Comparison of ENCODE assay signal across 10 cellular contexts in the genomic region with DNA sequence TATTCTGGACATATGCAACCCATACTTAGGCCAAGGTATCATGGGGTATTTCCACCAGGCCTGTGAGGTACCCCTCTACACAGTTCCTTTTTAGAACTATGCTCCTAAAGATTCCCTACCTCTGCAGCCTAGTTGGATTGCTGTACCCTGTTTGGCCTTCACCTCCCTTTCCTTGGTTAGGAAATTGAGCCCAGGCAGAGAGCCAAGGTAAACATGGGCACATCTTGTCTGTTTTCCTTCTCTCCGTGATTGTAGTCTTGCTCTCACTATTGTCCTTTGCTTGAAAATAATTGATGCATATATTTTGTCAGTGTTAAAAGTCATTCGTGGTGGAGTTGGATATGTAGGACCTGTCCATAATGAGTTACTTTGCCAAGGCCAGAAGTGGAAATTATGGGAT. TPM values are rescaled to one million over a fixed set of nuclear protein-coding genes. Genes with fewer than 3 reads are reported as not detected.
DNase-seq lines count a peak whose midpoint lies in the region; ATAC-seq lines count a peak whose summit lies in the region.
"Had no signal": no experiment of that assay in that cellular context is flagged by ENCODE, and none has a peak within 500 bp of the region (broad histone marks: within the 10 kb centered on the region; RNA-seq: fewer than 3 reads in every experiment).

No MANE protein-coding gene starts in this region.

- no peaks in the 10 kb centered on the region for H3K4me1 ChIP-seq in mesenchymal stem cell (ENCODE audit: control insufficient read depth, insufficient read depth, low read depth, low read length)

- no peak overlapping the region for H2BK15ac ChIP-seq in mesenchymal stem cell (ENCODE audit: low read depth, poor library complexity, severe bottlenecking)

- peak overlapping the region; percentile 10 for H3K4me2 ChIP-seq in mesenchymal stem cell (ENCODE audit: low read length, poor library complexity, severe bottlenecking)

- H3K9ac ChIP-seq in mesenchymal stem cell (ENCODE audit: low read length): no peak overlapping the region

- no peak overlapping the region for H4K91ac ChIP-seq in mesenchymal stem cell (ENCODE audit: low read length)

- no peaks in the 10 kb centered on the region for H3K27me3 ChIP-seq in mesenchymal stem cell (ENCODE audit: control insufficient read depth in 1 of 2, insufficient read depth in 1 of 2, low read length in 2 of 2)
- no peaks in the 10 kb centered on the region for H3K27me3 ChIP-seq in H7 (ENCODE audit: control insufficient read depth, insufficient read depth, low read length)

- no peak overlapping the region for H4K8ac ChIP-seq in mesenchymal stem cell (ENCODE audit: low read length)

- no peak overlapping the region for H3K4me3 ChIP-seq in mesenchymal stem cell (ENCODE audit: insufficient read depth in 1 of 2, low read depth in 1 of 2, low read length in 2 of 2)
- H3K4me3 ChIP-seq in H7 (ENCODE audit: insufficient read depth, low read depth, low read length): no peak overlapping the region

- no peak for ATAC-seq in HG02798 (IDR thresholded peaks at IDR 0.05; ENCODE audit: poor library complexity, unreplicated experiment)

- no peak overlapping the region for H3K4ac ChIP-seq in mesenchymal stem cell (ENCODE audit: low read depth in 1 of 2, low read length in 2 of 2)

- peaks cover 7% of the 10 kb centered on the region for H3K79me1 ChIP-seq in mesenchymal stem cell (replicated peaks; ENCODE audit: low read length, poor library complexity, severe bottlenecking)

- peak; percentile 68 for DNase-seq in EH (ENCODE audit: low read depth)
- DNase-seq in NCI-H2029 (lab: John Stamatoyannopoulos, UW): peak; percentile 43
- DNase-seq in brain pericyte (ENCODE audit: low read depth, low spot score): peak; percentile 47
- DNase-seq in mesenchymal stem cell: peak; percentile 28
- DNase-seq in H7: no peak
- no peak for DNase-seq in iPS-NIHi11 (ENCODE audit: low spot score)
- no peak for DNase-seq in mesenteric fat pad (ENCODE audit: low spot score)
- DNase-seq: activated gamma-delta T cell, DND-41 had no signal

- no peak overlapping the region for H2AFZ ChIP-seq in mesenchymal stem cell (ENCODE audit: low read depth, low read length)

- H2BK5ac ChIP-seq in mesenchymal stem cell (ENCODE audit: low read depth, low read length, poor library complexity, severe bottlenecking): no peak overlapping the region

- no peak overlapping the region for H2BK120ac ChIP-seq in mesenchymal stem cell (ENCODE audit: low read depth, low read length)

- no peak overlapping the region for H3K27ac ChIP-seq in mesenchymal stem cell (ENCODE audit: low read length, poor library complexity, severe bottlenecking)

- no peak overlapping the region for H2AK5ac ChIP-seq in mesenchymal stem cell (ENCODE audit: low read length, severe bottlenecking)

- no peak overlapping the region for H3K18ac ChIP-seq in mesenchymal stem cell (ENCODE audit: low read depth in 1 of 2, low read length in 2 of 2)

- H3K9me3 ChIP-seq in mesenchymal stem cell (ENCODE audit: control insufficient read depth, low read length): no peaks in the 10 kb centered on the region

- H3K36me3 ChIP-seq in mesenchymal stem cell (ENCODE audit: control insufficient read depth in 1 of 2, insufficient read depth in 2 of 2, low read depth in 1 of 2, low read length in 2 of 2): peaks cover 16 to 70% of the 10 kb centered on the region in 2 experiments
- H3K36me3 ChIP-seq in H7 (replicated peaks; ENCODE audit: control insufficient read depth, insufficient read depth, low read length): peaks cover 5% of the 10 kb centered on the region; the same call in 1 of the 2 replicates

- H3K23ac ChIP-seq in mesenchymal stem cell (ENCODE audit: low read length in 2 of 2): no peak overlapping the region

- 83% methylated on average over 2 of the region's 2 CpGs for WGBS in mesenchymal stem cell

- no peak overlapping the region for H3K14ac ChIP-seq in mesenchymal stem cell (ENCODE audit: low read length in 2 of 2)

- no peak overlapping the region for H2BK12ac ChIP-seq in mesenchymal stem cell (ENCODE audit: low read length in 2 of 2)

RNA-seq across cellular contexts. Expression of gene BDP1, which starts 26.7 kb away (rescaled TPM):
- 11.0 TPM for polyA plus RNA-seq in mesenchymal stem cell (2013, experiment 1 of 2)
- 10.4 TPM for polyA plus RNA-seq in mesenchymal stem cell (2013, experiment 2 of 2)
- 10.7 and 19.4 TPM in 2 replicates for total RNA-seq in H7 (2014; rRNA removed; shearing (Covaris generic))
- 27.6 TPM for total RNA-seq in mesenteric fat pad

Comparison
In these comparisons a context has a peak if more than half of its experiments do, and no peak if none do; other contexts are left out.
1. DNase-seq: peak in EH (single experiment), NCI-H2029 (single experiment), brain pericyte (single experiment) and mesenchymal stem cell (single experiment); none in H7 (single experiment), iPS-NIHi11 (single experiment) and mesenteric fat pad (single experiment).